ENCODE assay signal across 8 cellular contexts in genomic region chr3:101849714-101850326, GRCh38. TPM values are rescaled to one million over a fixed set of nuclear protein-coding genes. Genes with fewer than 3 reads are reported as not detected.
DNase-seq lines count a peak whose midpoint lies in the region; ATAC-seq and FAIRE-seq lines count a peak whose summit lies in the region.

No MANE protein-coding gene starts in this region.

- H3K79me2 ChIP-seq in trophoblast cell (ENCODE audit: control insufficient read depth, insufficient read depth, low read length, poor library complexity): peaks cover 10% of the 10 kb centered on the region

- peak overlapping the region; percentile 50 for H3K4ac ChIP-seq in trophoblast cell (ENCODE audit: low read depth, low read length)

- peak overlapping the region; percentile 43 for H3K18ac ChIP-seq in trophoblast cell (ENCODE audit: low read length)

- no peaks in the 10 kb centered on the region for H3K27me3 Mint-ChIP-seq in activated T-helper 17 cell treated with anti-CD3 and anti-CD28 coated beads, Interleukin-2, amount 50 U/mL, for 72 hours

- H3K27ac Mint-ChIP-seq in activated T-helper 17 cell treated with anti-CD3 and anti-CD28 coated beads, Interleukin-2, amount 50 U/mL, for 72 hours: peak overlapping the region; percentile 100

- H3K9me3 ChIP-seq in NT2/D1 (ENCODE audit: insufficient read depth, low read length): no peaks in the 10 kb centered on the region
- peaks cover 2% of the 10 kb centered on the region for H3K9me3 ChIP-seq in trophoblast cell (ENCODE audit: insufficient read depth, low read depth, low read length)

- peaks cover 4% of the 10 kb centered on the region for H3K9me3 Mint-ChIP-seq in activated T-helper 17 cell treated with anti-CD3 and anti-CD28 coated beads, Interleukin-2, amount 50 U/mL, for 72 hours

- H2BK120ac ChIP-seq in trophoblast cell (ENCODE audit: insufficient read depth, low read length, poor library complexity): peak overlapping the region; percentile 86

- no peak overlapping the region for H2AK5ac ChIP-seq in trophoblast cell (ENCODE audit: low read length)

- peak overlapping the region; percentile 62 for H3K14ac ChIP-seq in trophoblast cell (ENCODE audit: low read length)

- no CpG with 5 or more reads among the region's 67 CpGs for WGBS in trophoblast cell (ENCODE audit: extremely low coverage, insufficient coverage, insufficient read length)

- FAIRE-seq in frontal cortex (lab: Jason Lieb, UNC) (no peak), urothelium cell line (lab: Jason Lieb, UNC) (no peak)

- peak overlapping the region; percentile 45 for H2BK5ac ChIP-seq in trophoblast cell (ENCODE audit: low read depth, low read length, poor library complexity)

- no peaks in the 10 kb centered on the region for H3K27me3 ChIP-seq in NT2/D1 (ENCODE audit: insufficient read depth, insufficient read length)
- no peaks in the 10 kb centered on the region for H3K27me3 ChIP-seq in trophoblast cell (ENCODE audit: insufficient read depth, low read length)

- DNase-seq in NCI-H2227 (lab: John Stamatoyannopoulos, UW; ENCODE audit: unreplicated experiment) (peak; percentile 53), NCI-H2227 treated with DMSO at 0.1 percent for 48 hours (lab: John Stamatoyannopoulos, UW) (no peak), NT2/D1 (ENCODE audit: low read depth, low spot score) (peak; percentile 23), frontal cortex (ENCODE audit: low spot score in 2 of 2) (peak; percentile 37 to 55), trophoblast cell (peak in 1 of 2 donors; percentile 55), urothelium cell line (ENCODE audit: low spot score) (peak; percentile 46)

- H2AFZ ChIP-seq in trophoblast cell (ENCODE audit: insufficient read depth, low read length, poor library complexity): peak overlapping the region; percentile 42

- H4K91ac ChIP-seq in trophoblast cell (ENCODE audit: low read depth, low read length): peak overlapping the region; percentile 50

- H4K8ac ChIP-seq in trophoblast cell (ENCODE audit: low read depth, low read length): peak overlapping the region; percentile 57

- H3K4me1 Mint-ChIP-seq in activated T-helper 17 cell treated with anti-CD3 and anti-CD28 coated beads, Interleukin-2, amount 50 U/mL, for 72 hours: peaks cover 44% of the 10 kb centered on the region

- H3K4me2 ChIP-seq in trophoblast cell (ENCODE audit: low read length): peak overlapping the region; percentile 96

- peak; percentile 23 for ATAC-seq in HG02763 (IDR thresholded peaks at IDR 0.05; ENCODE audit: unreplicated experiment)
- peak; percentile 20 for ATAC-seq in activated T-helper 17 cell treated with anti-CD3 and anti-CD28 coated beads, Interleukin-2, amount 50 U/mL, for 72 hours (replicated peaks)

- H3K36me3 ChIP-seq in NT2/D1 (ENCODE audit: insufficient read depth, insufficient read length, low read length) (peaks cover 34% of the 10 kb centered on the region), trophoblast cell (ENCODE audit: control insufficient read depth in 1 of 2, insufficient read depth in 2 of 2, low read length in 2 of 2) (peaks cover 7 to 15% of the 10 kb centered on the region in 2 experiments)

- peak overlapping the region; percentile 91 for H3K4me3 Mint-ChIP-seq in activated T-helper 17 cell treated with anti-CD3 and anti-CD28 coated beads, Interleukin-2, amount 50 U/mL, for 72 hours

- peak overlapping the region; percentile 85 for H3K9ac ChIP-seq in NT2/D1 (ENCODE audit: insufficient read length, low read depth)
- H3K9ac ChIP-seq in trophoblast cell (ENCODE audit: low read length): peak overlapping the region; percentile 94

- H3K36me3 Mint-ChIP-seq in activated T-helper 17 cell treated with anti-CD3 and anti-CD28 coated beads, Interleukin-2, amount 50 U/mL, for 72 hours (ENCODE audit: low read depth): peaks cover 51% of the 10 kb centered on the region

- H3K23ac ChIP-seq in trophoblast cell (ENCODE audit: low read length): no peak overlapping the region

- H3K4me3 ChIP-seq in NT2/D1 (ENCODE audit: insufficient read length, low read depth) (peak overlapping the region; percentile 67), trophoblast cell (ENCODE audit: low read depth, low read length) (peak overlapping the region; percentile 98)

- peaks cover 3% of the 10 kb centered on the region for H3K4me1 ChIP-seq in NT2/D1 (ENCODE audit: insufficient read depth, insufficient read length)
- H3K4me1 ChIP-seq in trophoblast cell (ENCODE audit: control insufficient read depth in 1 of 2, insufficient read depth in 2 of 2, low read length in 2 of 2): peaks cover 0 to 2% of the 10 kb centered on the region in 2 experiments

- H3K27ac ChIP-seq in trophoblast cell (ENCODE audit: low read depth, low read length): peak overlapping the region; percentile 91

- H4K12ac ChIP-seq in trophoblast cell (ENCODE audit: low read depth, low read length): peak overlapping the region; percentile 19

- no peak overlapping the region for H2BK12ac ChIP-seq in trophoblast cell (ENCODE audit: low read length)

- H3K79me1 ChIP-seq in trophoblast cell (ENCODE audit: low read length): peaks cover 15% of the 10 kb centered on the region

RNA-seq across cellular contexts. Expression of gene NFKBIZ, which starts 0.5 kb away (rescaled TPM):
- total RNA-seq in activated T-helper 17 cell treated with anti-CD3 and anti-CD28 coated beads, Interleukin-2, amount 50 U/mL, for 72 hours: 100 to 1,000 TPM in 1 of 2 donors, 10 to 100 TPM in 1; 88.4 to 123 TPM
- 2.4 TPM for total RNA-seq in frontal cortex
- polyA plus RNA-seq in trophoblast cell (2013): 5.7 and 6.0 TPM in 2 replicates

Comparison
In these comparisons a context has a peak if more than half of its experiments do, and no peak if none do; other contexts are left out.
1. RNA of gene NFKBIZ, which starts 0.5 kb away (total RNA-seq): 88.4 to 123 TPM in activated T-helper 17 cell treated with anti-CD3 and anti-CD28 coated beads, Interleukin-2, amount 50 U/mL, for 72 hours; 2.4 TPM in frontal cortex (single experiment); every median in the first group is over 10 times any median in the second.